8 cellular contexts compared by ENCODE assay signal in genomic region chr5:91225848-91226686, GRCh38.
DNase-seq lines count a peak whose midpoint lies in the region; ATAC-seq and TF ChIP-seq lines count a peak whose summit lies in the region.

No MANE protein-coding gene starts in this region.

- POLR2A ChIA-PET in PC-9 (lab: Charles Lee; ENCODE audit: unreplicated experiment): no interaction called here

- no peak overlapping the region for H2AFZ ChIP-seq in PC-9

- no peak overlapping the region for H3K27ac ChIP-seq in PC-9

- H3K9me3 ChIP-seq in PC-9 (ENCODE audit: insufficient read depth, low read depth): peaks cover 6% of the 10 kb centered on the region; the same call in 1 of the 2 replicates

- H3K4me2 ChIP-seq in PC-9: no peak overlapping the region

- no TSS peak for BruUV-seq in PC-9 (replicated peaks; lab: Mats Ljungman, UMichigan)

- H4K20me1 ChIP-seq in PC-9 (ENCODE audit: insufficient read depth): no peaks in the 10 kb centered on the region

- H3K9me2 ChIP-seq in PC-9 (ENCODE audit: insufficient read depth): no peaks in the 10 kb centered on the region

- peak; percentile 76 for ATAC-seq in GM18498 (IDR thresholded peaks at IDR 0.05; ENCODE audit: unreplicated experiment)
- peak; percentile 75 for ATAC-seq in HG02642 (IDR thresholded peaks at IDR 0.05; ENCODE audit: poor library complexity, unreplicated experiment)

- H3K4me1 ChIP-seq in PC-9 (replicated peaks; ENCODE audit: insufficient read depth): no peaks in the 10 kb centered on the region

- no peak overlapping the region for H3K4me3 ChIP-seq in PC-9

- H3K27me3 ChIP-seq in PC-9 (ENCODE audit: insufficient read depth, low read depth): no peaks in the 10 kb centered on the region

- H3K79me2 ChIP-seq in PC-9 (ENCODE audit: low read depth): no peaks in the 10 kb centered on the region

- peak; percentile 65 for TF ChIP-seq CTCF in PC-9 (conservative IDR thresholded peaks at IDR 0.05)

- no peaks in the 10 kb centered on the region for H3K36me3 ChIP-seq in PC-9 (ENCODE audit: low read depth)

- CTCF ChIA-PET in PC-9 (lab: Charles Lee): interaction anchor here (1.5 kb wide), 1 partner anchor 158 kb away, joined by 7 read pairs; no protein-coding TSS in a partner anchor

- peak in 1 of 2 experiments; percentile 46 for DNase-seq in PC-9
- DNase-seq in activated T-helper 9 cell treated with anti-CD3 and anti-CD28 coated beads, Interleukin-2, amount 50 U/mL, for 16 hours (ENCODE audit: low read depth): peak; percentile 40
- peak; percentile 65 for DNase-seq in iPS-NIHi11 (ENCODE audit: low spot score)
- DNase-seq in stimulated activated CD8-positive, alpha-beta memory T cell treated with anti-CD3 and anti-CD28 coated beads, Interleukin-15, amount 100 ng/mL, for 24 hours (ENCODE audit: low read depth): peak; percentile 2
- no peak for DNase-seq in posterior vena cava (ENCODE audit: low spot score)
- DNase-seq in 8988T: no peak

- 0 out of 2 replicates have a peak, but pooled peaks cover 5% of the 10 kb centered on the region for H3F3A ChIP-seq in PC-9 (ENCODE audit: insufficient read depth, low read depth)

- intact Hi-C loops in PC-9 (cut with micrococcal nuclease; ENCODE audit: unreplicated experiment): loop anchor here (1.0 to 5.0 kb wide), 7 partner anchors 51 to 359 kb away; partner anchors contain the start of gene ARRDC3
- intact Hi-C loops in posterior vena cava (cut with DNase I): no loop called here

Comparison
In these comparisons a context has a peak if more than half of its experiments do, and no peak if none do; other contexts are left out.
1. DNase-seq: peak in activated T-helper 9 cell treated with anti-CD3 and anti-CD28 coated beads, Interleukin-2, amount 50 U/mL, for 16 hours (single experiment), iPS-NIHi11 (single experiment) and stimulated activated CD8-positive, alpha-beta memory T cell treated with anti-CD3 and anti-CD28 coated beads, Interleukin-15, amount 100 ng/mL, for 24 hours (single experiment); none in posterior vena cava (single experiment) and 8988T (single experiment).